8 cellular contexts compared by ENCODE assay signal in genomic region chr10:62048473-62048872, GRCh38.
DNase-seq lines count a peak whose midpoint lies in the region; ATAC-seq and TF ChIP-seq lines count a peak whose summit lies in the region.

No MANE protein-coding gene starts in this region.

- peaks cover 4% of the 10 kb centered on the region for H3K9me3 Mint-ChIP-seq in stimulated activated naive CD8-positive, alpha-beta T cell treated with anti-CD3 and anti-CD28 coated beads, Interleukin-15, Interleukin-2, amounts not matched to agents 100 ng/mL and 50 ng/mL, for 24 hours
- H3K9me3 Mint-ChIP-seq in naive thymus-derived CD8-positive, alpha-beta T cell, result no peaks in the 10 kb centered on the region

- H3K4me1 Mint-ChIP-seq in stimulated activated naive CD8-positive, alpha-beta T cell treated with anti-CD3 and anti-CD28 coated beads, Interleukin-15, Interleukin-2, amounts not matched to agents 100 ng/mL and 50 ng/mL, for 24 hours (ENCODE audit: low read depth), result peaks cover 100% of the 10 kb centered on the region
- peaks cover 20 to 100% (median 82%) of the 10 kb centered on the region in 4 donors for H3K4me1 Mint-ChIP-seq in naive thymus-derived CD8-positive, alpha-beta T cell

- peak overlapping the region; percentile 77 for H3K4me3 ChIP-seq in coronary artery

- POLR2A ChIA-PET in naive thymus-derived CD8-positive, alpha-beta T cell (lab: Charles Lee), result no interaction called here

- no peaks in the 10 kb centered on the region for H3K27me3 Mint-ChIP-seq in stimulated activated naive CD8-positive, alpha-beta T cell treated with anti-CD3 and anti-CD28 coated beads, Interleukin-15, Interleukin-2, amounts not matched to agents 100 ng/mL and 50 ng/mL, for 24 hours
- H3K27me3 Mint-ChIP-seq in naive thymus-derived CD8-positive, alpha-beta T cell, result no peaks in the 10 kb centered on the region

- peak overlapping the region; percentile 87 for H3K4me3 Mint-ChIP-seq in stimulated activated naive CD8-positive, alpha-beta T cell treated with anti-CD3 and anti-CD28 coated beads, Interleukin-15, Interleukin-2, amounts not matched to agents 100 ng/mL and 50 ng/mL, for 24 hours
- peak overlapping the region in 8 of 10 donors; percentile 19 to 84 (median 71) for H3K4me3 Mint-ChIP-seq in naive thymus-derived CD8-positive, alpha-beta T cell

- peak overlapping the region; percentile 92 to 94 for H3K27ac ChIP-seq in coronary artery

- TF ChIP-seq CTCF in coronary artery (IDR thresholded peaks at IDR 0.05), result no peak

- ATAC-seq in stimulated activated naive CD8-positive, alpha-beta T cell treated with anti-CD3 and anti-CD28 coated beads, Interleukin-15, Interleukin-2, amounts not matched to agents 100 U/mL and 50 U/mL, for 24 hours, result no peak
- no peak for ATAC-seq in naive thymus-derived CD8-positive, alpha-beta T cell
- no peak for ATAC-seq in HG03439 (IDR thresholded peaks at IDR 0.05; ENCODE audit: unreplicated experiment)
- ATAC-seq in HG02938 (IDR thresholded peaks at IDR 0.05; ENCODE audit: unreplicated experiment), result no peak

- peaks cover 44% of the 10 kb centered on the region for H3K36me3 Mint-ChIP-seq in stimulated activated naive CD8-positive, alpha-beta T cell treated with anti-CD3 and anti-CD28 coated beads, Interleukin-15, Interleukin-2, amounts not matched to agents 100 ng/mL and 50 ng/mL, for 24 hours (ENCODE audit: low read depth)
- peaks cover 6 to 30% (median 28%) of the 10 kb centered on the region in 3 donors for H3K36me3 Mint-ChIP-seq in naive thymus-derived CD8-positive, alpha-beta T cell

- H3K27ac Mint-ChIP-seq in stimulated activated naive CD8-positive, alpha-beta T cell treated with anti-CD3 and anti-CD28 coated beads, Interleukin-15, Interleukin-2, amounts not matched to agents 100 ng/mL and 50 ng/mL, for 24 hours, result peak overlapping the region; percentile 97
- peak overlapping the region; percentile 8 to 97 (median 75) for H3K27ac Mint-ChIP-seq in naive thymus-derived CD8-positive, alpha-beta T cell

- DNase-seq in stimulated activated naive CD8-positive, alpha-beta T cell treated with anti-CD3 and anti-CD28 coated beads, Interleukin-15, Interleukin-2, amounts not matched to agents 100 U/mL and 50 U/mL, for 24 hours, result no peak
- DNase-seq in coronary artery (ENCODE audit: low spot score) (no peak), DMS53 treated with DMSO at 0.1 percent for 48 hours (lab: John Stamatoyannopoulos, UW; ENCODE audit: unreplicated experiment) (no peak)
- DNase-seq in naive thymus-derived CD8-positive, alpha-beta T cell, result no peak
- no peak for DNase-seq in stimulated activated CD8-positive, alpha-beta memory T cell treated with anti-CD3 and anti-CD28 coated beads, Interleukin-4, amount 100 ng/mL, for 48 hours
